8 cellular contexts compared by ENCODE assay signal in genomic region chr19:54464624-54465266, GRCh38.
DNase-seq lines count a peak whose midpoint lies in the region; ATAC-seq and TF ChIP-seq lines count a peak whose summit lies in the region.

No MANE protein-coding gene starts in this region.

- H3K27ac ChIP-seq in WERI-Rb-1 = peak overlapping the region; percentile 90

- H3K9me3 ChIP-seq in WERI-Rb-1 (ENCODE audit: severe bottlenecking) = no peaks in the 10 kb centered on the region

- TF ChIP-seq CTCF in WERI-Rb-1 (IDR thresholded peaks at IDR 0.05; ENCODE audit: low read depth, low read length) (no peak), cardiac fibroblast (IDR thresholded peaks at IDR 0.05; ENCODE audit: low read depth, low read length) (no peak)

- peak; percentile 85 for DNase-seq in SIG-M5 treated with dmso at 0.1 percent for 504 hours (lab: John Stamatoyannopoulos, UW; ENCODE audit: unreplicated experiment)
- no peak for DNase-seq in SIG-M5 (lab: John Stamatoyannopoulos, UW)
- peak; percentile 94 to 96 for DNase-seq in NCI-H1930 (lab: John Stamatoyannopoulos, UW)
- DNase-seq in WERI-Rb-1 = peak; percentile 94
- peak; percentile 81 to 88 for DNase-seq in cardiac fibroblast (ENCODE audit: low read depth in 2 of 2)
- DNase-seq in iris pigment epithelial cell (ENCODE audit: low read depth) = peak; percentile 87
- peak; percentile 55 to 76 for DNase-seq in stimulated activated CD4-positive, alpha-beta T cell treated with anti-CD3 and anti-CD28 coated beads, Interleukin-12 subunit alpha, Interleukin-12 subunit beta, amount 100 ng/mL, for 24 hours (ENCODE audit: low read depth in 2 of 2)

- H3K36me3 ChIP-seq in WERI-Rb-1 = peaks cover 23% of the 10 kb centered on the region

- ATAC-seq in HG02852 (IDR thresholded peaks at IDR 0.05; ENCODE audit: unreplicated experiment) = peak; percentile 35

- peak overlapping the region; percentile 76 for H3K4me3 ChIP-seq in WERI-Rb-1 (ENCODE audit: low read depth, low read length)
- peak overlapping the region; percentile 49 to 61 for H3K4me3 ChIP-seq in cardiac fibroblast (replicated peaks in 1 of 2; ENCODE audit: low read depth in 2 of 2, low read length in 2 of 2)

- H3K27me3 ChIP-seq in WERI-Rb-1 (ENCODE audit: insufficient read depth, low read depth, severe bottlenecking) = peaks cover 14% of the 10 kb centered on the region
